21 cellular contexts compared by ENCODE assay signal in the genomic region with DNA sequence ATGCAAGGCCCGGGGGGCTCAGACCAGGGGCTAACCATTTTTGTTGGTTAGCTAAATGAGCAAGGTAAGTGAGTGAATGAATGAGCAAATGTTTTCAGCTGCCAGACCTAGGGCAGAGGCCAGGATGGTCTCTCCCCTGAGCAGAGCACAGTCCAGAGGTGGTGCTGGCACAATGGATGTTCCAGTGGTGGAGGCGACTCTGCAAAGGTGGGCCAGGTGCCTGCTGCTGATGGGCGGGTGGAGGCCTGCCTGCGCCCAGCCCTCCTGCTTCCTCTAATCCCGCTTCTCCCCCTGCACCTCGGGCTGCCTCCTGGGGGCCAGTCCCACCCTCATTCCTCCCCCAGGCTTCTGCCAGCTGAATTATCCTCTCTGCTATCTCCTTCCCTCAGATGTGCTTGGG.
DNase-seq lines count a peak whose midpoint lies in the region; ATAC-seq and TF ChIP-seq lines count a peak whose summit lies in the region.
"Had no signal": no experiment of that assay in that cellular context is flagged by ENCODE, and none has a peak within 500 bp of the region (broad histone marks: within the 10 kb centered on the region; RNA-seq: fewer than 3 reads in every experiment).

No MANE protein-coding gene starts in this region.

- H3K9me3 Mint-ChIP-seq in endodermal cell (no peaks in the 10 kb centered on the region), type B pancreatic cell (peaks cover 7% of the 10 kb centered on the region)

- H3K4me1 ChIP-seq in endodermal cell (ENCODE audit: control insufficient read depth, insufficient read depth, low read length), result peaks cover 7% of the 10 kb centered on the region
- H3K4me1 ChIP-seq in neuronal stem cell (ENCODE audit: control insufficient read depth in 2 of 2, insufficient read depth in 1 of 2, low read depth in 1 of 2, low read length in 2 of 2), result peaks cover 2 to 6% of the 10 kb centered on the region in 2 donors
- H3K4me1 ChIP-seq: A549, BE2C had no signal

- H3K27me3 ChIP-seq in H7 (ENCODE audit: control insufficient read depth, insufficient read depth, low read length) (no peaks in the 10 kb centered on the region), endodermal cell (ENCODE audit: control insufficient read depth, insufficient read depth, low read length, poor library complexity, severe bottlenecking) (no peaks in the 10 kb centered on the region), neuronal stem cell (ENCODE audit: control insufficient read depth in 3 of 3, insufficient read depth in 3 of 3, low read depth in 1 of 3, low read length in 3 of 3) (peaks cover 0 to 14% (median 0%) of the 10 kb centered on the region in 3 experiments)
- H3K27me3 ChIP-seq: BE2C had no signal

- H3K27me3 Mint-ChIP-seq in endodermal cell (ENCODE audit: insufficient read depth) (no peaks in the 10 kb centered on the region), type B pancreatic cell (peaks cover 5% of the 10 kb centered on the region)

- 60 to 84% methylated on average over 1 to 6 of the region's 6 CpGs for WGBS in endodermal cell (ENCODE audit: insufficient coverage in 1 of 2, insufficient read length in 1 of 2), 2 experiments
- no CpG with 5 or more reads among the region's 6 CpGs for WGBS in neuronal stem cell (ENCODE audit: extremely low coverage in 2 of 2, insufficient read length in 2 of 2, insufficient replicate concordance in 1 of 2), 2 donors

- no peak overlapping the region for H4K8ac ChIP-seq in neuronal stem cell (ENCODE audit: low read depth, low read length)

- H3K18ac ChIP-seq in neuronal stem cell (ENCODE audit: low read length), result peak overlapping the region; percentile 57

- H2BK120ac ChIP-seq in neuronal stem cell (ENCODE audit: low read depth, low read length), result no peak overlapping the region

- DNase-seq in H7 (peak; percentile 34), endodermal cell (peak; percentile 38), neuronal stem cell (ENCODE audit: low spot score) (no peak), type B pancreatic cell (ENCODE audit: extremely low spot score, unreplicated experiment) (peak; percentile 56), left cardiac atrium (no peak), SW480 (ENCODE audit: low spot score) (no peak), D341Med (ENCODE audit: low spot score) (no peak)
- DNase-seq: 8988T; ACHN; AML-193; C1 segment of cervical spinal cord; Calu3; CD4-positive, alpha-beta memory T cell; COR-L47; DMS153; DND-41; GM23248; H9 had no signal

- peaks cover 11% of the 10 kb centered on the region for H3K4me1 Mint-ChIP-seq in endodermal cell
- H3K4me1 Mint-ChIP-seq in type B pancreatic cell (ENCODE audit: unreplicated experiment), result peaks cover 10% of the 10 kb centered on the region

- H3K36me3 ChIP-seq in H7 (replicated peaks; ENCODE audit: control insufficient read depth, insufficient read depth, low read length) (no peaks in the 10 kb centered on the region), endodermal cell (ENCODE audit: control insufficient read depth, insufficient read depth, low read length) (no peaks in the 10 kb centered on the region), neuronal stem cell (replicated peaks in 1 of 2; ENCODE audit: control insufficient read depth in 2 of 2, insufficient read depth in 2 of 2, low read length in 2 of 2) (no peaks in the 10 kb centered on the region)
- H3K36me3 ChIP-seq: BE2C had no signal

- peak overlapping the region; percentile 44 for H3K23ac ChIP-seq in neuronal stem cell (ENCODE audit: low read depth, low read length, poor library complexity)

- no peak for ATAC-seq in left cardiac atrium
- ATAC-seq: A549, HCT116 had no signal

- H2BK12ac ChIP-seq in neuronal stem cell (ENCODE audit: low read length), result no peak overlapping the region

- no peaks in the 10 kb centered on the region for H3K36me3 Mint-ChIP-seq in endodermal cell (ENCODE audit: low read depth)
- no peaks in the 10 kb centered on the region for H3K36me3 Mint-ChIP-seq in type B pancreatic cell
- H3K36me3 Mint-ChIP-seq: CD4-positive, alpha-beta memory T cell had no signal

- no peak overlapping the region for H3K4me3 ChIP-seq in H7 (ENCODE audit: insufficient read depth, low read depth, low read length)
- no peak overlapping the region for H3K4me3 ChIP-seq in endodermal cell (ENCODE audit: low read length)
- H3K4me3 ChIP-seq in neuronal stem cell (ENCODE audit: low read length in 2 of 2), result no peak overlapping the region
- H3K4me3 ChIP-seq: A549, GM23248 had no signal

- H2AFZ ChIP-seq in neuronal stem cell (ENCODE audit: low read length), result no peak overlapping the region
- H2AFZ ChIP-seq: GM23248 had no signal

- H2BK15ac ChIP-seq in neuronal stem cell (ENCODE audit: low read length), result no peak overlapping the region

- H3K4ac ChIP-seq in neuronal stem cell (ENCODE audit: low read length), result no peak overlapping the region

- no peak overlapping the region for H3K4me2 ChIP-seq in neuronal stem cell (ENCODE audit: insufficient read depth, low read length, poor library complexity, severe bottlenecking)
- H3K4me2 ChIP-seq: A549 had no signal

- no peaks in the 10 kb centered on the region for H3K9me3 ChIP-seq in endodermal cell (ENCODE audit: control insufficient read depth, low read length)
- peaks cover 2 to 3% of the 10 kb centered on the region in 2 donors for H3K9me3 ChIP-seq in neuronal stem cell (replicated peaks in 1 of 2; ENCODE audit: control insufficient read depth in 2 of 2, insufficient read depth in 1 of 2, low read depth in 1 of 2, low read length in 2 of 2)
- H3K9me3 ChIP-seq: BE2C had no signal

- no peaks in the 10 kb centered on the region for H3K79me1 ChIP-seq in neuronal stem cell (ENCODE audit: low read depth, low read length)

- H3K9ac ChIP-seq in endodermal cell (ENCODE audit: extremely low read depth, low read length, poor library complexity, severe bottlenecking) (no peak overlapping the region), neuronal stem cell (ENCODE audit: low read depth, low read length, poor library complexity) (no peak overlapping the region)
- H3K9ac ChIP-seq: GM23248 had no signal

- H3K4me3 Mint-ChIP-seq in endodermal cell (no peak overlapping the region), type B pancreatic cell (no peak overlapping the region)
- H3K4me3 Mint-ChIP-seq: CD4-positive, alpha-beta memory T cell; H9 had no signal

- H3K27ac Mint-ChIP-seq in endodermal cell, result no peak overlapping the region
- H3K27ac Mint-ChIP-seq in type B pancreatic cell, result peak overlapping the region; percentile 95
- H3K27ac Mint-ChIP-seq: H9 had no signal

- TF ChIP-seq CTCF in endodermal cell (conservative IDR thresholded peaks at IDR 0.05), result no peak
- TF ChIP-seq CTCF in type B pancreatic cell (conservative IDR thresholded peaks at IDR 0.05), result no peak

- intact Hi-C loops in left cardiac atrium (cut with DNase I), result no loop called here

- peak overlapping the region; percentile 15 for H2BK5ac ChIP-seq in neuronal stem cell (ENCODE audit: low read length)

- no peak overlapping the region for H3K14ac ChIP-seq in neuronal stem cell (ENCODE audit: low read length)

- H3K27ac ChIP-seq in endodermal cell (ENCODE audit: low read depth, low read length) (no peak overlapping the region), neuronal stem cell (replicated peaks; ENCODE audit: low read length) (no peak overlapping the region)
- H3K27ac ChIP-seq: A549, GM23248 had no signal

- no peak overlapping the region for H4K91ac ChIP-seq in neuronal stem cell (ENCODE audit: low read depth, low read length, poor library complexity)

- H2AK5ac ChIP-seq in neuronal stem cell (ENCODE audit: low read depth, low read length), result peak overlapping the region; percentile 32

Comparison
In these comparisons a context has a peak if more than half of its experiments do, and no peak if none do; other contexts are left out.
1. DNase-seq: peak in H7 (single experiment), endodermal cell (single experiment) and type B pancreatic cell (single experiment); none in neuronal stem cell (single experiment), left cardiac atrium (single experiment), SW480 (single experiment) and D341Med (single experiment).